1 cellular context compared by ENCODE assay signal in genomic region chr7:100673302-100673941, GRCh38.
TF ChIP-seq lines count a peak whose summit lies in the region.

Gene GNB2, plus strand, starts transcription at chr7:100673740. Its CDS starts 2,526 bp downstream, at chr7:100676266.

TF ChIP-seq in K562, 482 proteins besides CTCF, POLR2A, EP300 and RAD21 (continued from another document and continues in another):
- TF ChIP-seq SUPT5H (IDR thresholded peaks at IDR 0.05): 0 out of 2 replicates have a peak, but pooled peaks have one; percentile 1
- TF ChIP-seq ZNF12 (CRISPR knock-in tag; IDR thresholded peaks at IDR 0.05): no peak; the same call in 1 of the 2 replicates
- no peak for TF ChIP-seq TSHZ1 (CRISPR knock-in tag; IDR thresholded peaks at IDR 0.05)
- TF ChIP-seq, protein P1, sequence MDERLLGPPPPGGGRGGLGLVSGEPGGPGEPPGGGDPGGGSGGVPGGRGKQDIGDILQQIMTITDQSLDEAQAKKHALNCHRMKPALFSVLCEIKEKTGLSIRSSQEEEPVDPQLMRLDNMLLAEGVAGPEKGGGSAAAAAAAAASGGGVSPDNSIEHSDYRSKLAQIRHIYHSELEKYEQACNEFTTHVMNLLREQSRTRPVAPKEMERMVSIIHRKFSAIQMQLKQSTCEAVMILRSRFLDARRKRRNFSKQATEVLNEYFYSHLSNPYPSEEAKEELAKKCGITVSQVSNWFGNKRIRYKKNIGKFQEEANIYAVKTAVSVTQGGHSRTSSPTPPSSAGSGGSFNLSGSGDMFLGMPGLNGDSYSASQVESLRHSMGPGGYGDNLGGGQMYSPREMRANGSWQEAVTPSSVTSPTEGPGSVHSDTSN (CRISPR knock-in tag; IDR thresholded peaks at IDR 0.05; ENCODE audit: low read depth): no peak
- TF ChIP-seq, protein P1 (tag; conservative IDR thresholded peaks at IDR 0.05; ENCODE audit: low read depth): no peak
- peak; percentile 35 to 55; a peak in 1 of 4 replicates for TF ChIP-seq UBTF (IDR thresholded peaks at IDR 0.05; ENCODE audit: borderline replicate concordance in 1 of 2, low read depth in 2 of 2, low read length in 2 of 2)
- no peak; the same call in 1 of the 2 replicates for TF ChIP-seq SMC3 (conservative IDR thresholded peaks at IDR 0.05; ENCODE audit: insufficient read depth, low read depth, low read length)
- 0 out of 2 replicates have a peak, but pooled peaks have one; percentile 7 for TF ChIP-seq ZNF584 (CRISPR knock-in tag; IDR thresholded peaks at IDR 0.05; ENCODE audit: low read depth)
- TF ChIP-seq, protein P2, sequence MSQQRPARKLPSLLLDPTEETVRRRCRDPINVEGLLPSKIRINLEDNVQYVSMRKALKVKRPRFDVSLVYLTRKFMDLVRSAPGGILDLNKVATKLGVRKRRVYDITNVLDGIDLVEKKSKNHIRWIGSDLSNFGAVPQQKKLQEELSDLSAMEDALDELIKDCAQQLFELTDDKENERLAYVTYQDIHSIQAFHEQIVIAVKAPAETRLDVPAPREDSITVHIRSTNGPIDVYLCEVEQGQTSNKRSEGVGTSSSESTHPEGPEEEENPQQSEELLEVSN (IDR thresholded peaks at IDR 0.05; ENCODE audit: borderline replicate concordance in 1 of 2, extremely low read depth in 1 of 2, insufficient read depth in 1 of 2, insufficient read length in 1 of 2, low read depth in 1 of 2, low read length in 1 of 2, poor library complexity in 1 of 2, severe bottlenecking in 1 of 2): peak; percentile 65 to 88
- no peak for TF ChIP-seq PCBP2 (IDR thresholded peaks at IDR 0.05; ENCODE audit: low read depth, low read length, poor library complexity, severe bottlenecking)
- peak; percentile 73; the same call in 1 of the 2 replicates for TF ChIP-seq KAT7 (CRISPR knock-in tag; IDR thresholded peaks at IDR 0.05; ENCODE audit: borderline replicate concordance)
- no peak for TF ChIP-seq NFIX (CRISPR knock-in tag; IDR thresholded peaks at IDR 0.05; ENCODE audit: low read depth)
- TF ChIP-seq NONO (IDR thresholded peaks at IDR 0.05; ENCODE audit: low read depth in 2 of 2, low read length in 1 of 2): peak in 1 of 2 experiments; percentile 100; a peak in 2 of 4 replicates
- TF ChIP-seq ZNF232 (CRISPR knock-in tag; IDR thresholded peaks at IDR 0.05): no peak
- TF ChIP-seq, protein P3, sequence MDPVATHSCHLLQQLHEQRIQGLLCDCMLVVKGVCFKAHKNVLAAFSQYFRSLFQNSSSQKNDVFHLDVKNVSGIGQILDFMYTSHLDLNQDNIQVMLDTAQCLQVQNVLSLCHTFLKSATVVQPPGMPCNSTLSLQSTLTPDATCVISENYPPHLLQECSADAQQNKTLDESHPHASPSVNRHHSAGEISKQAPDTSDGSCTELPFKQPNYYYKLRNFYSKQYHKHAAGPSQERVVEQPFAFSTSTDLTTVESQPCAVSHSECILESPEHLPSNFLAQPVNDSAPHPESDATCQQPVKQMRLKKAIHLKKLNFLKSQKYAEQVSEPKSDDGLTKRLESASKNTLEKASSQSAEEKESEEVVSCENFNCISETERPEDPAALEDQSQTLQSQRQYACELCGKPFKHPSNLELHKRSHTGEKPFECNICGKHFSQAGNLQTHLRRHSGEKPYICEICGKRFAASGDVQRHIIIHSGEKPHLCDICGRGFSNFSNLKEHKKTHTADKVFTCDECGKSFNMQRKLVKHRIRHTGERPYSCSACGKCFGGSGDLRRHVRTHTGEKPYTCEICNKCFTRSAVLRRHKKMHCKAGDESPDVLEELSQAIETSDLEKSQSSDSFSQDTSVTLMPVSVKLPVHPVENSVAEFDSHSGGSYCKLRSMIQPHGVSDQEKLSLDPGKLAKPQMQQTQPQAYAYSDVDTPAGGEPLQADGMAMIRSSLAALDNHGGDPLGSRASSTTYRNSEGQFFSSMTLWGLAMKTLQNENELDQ (CRISPR knock-in tag; IDR thresholded peaks at IDR 0.05; ENCODE audit: borderline replicate concordance): no peak
- TF ChIP-seq NCOA2 (IDR thresholded peaks at IDR 0.05; ENCODE audit: partially characterized antibody in 2 of 2): no peak
- TF ChIP-seq JUNB (CRISPR knock-in tag; conservative IDR thresholded peaks at IDR 0.05): no peak
- no peak for TF ChIP-seq ZNF354B (CRISPR knock-in tag; IDR thresholded peaks at IDR 0.05)
- TF ChIP-seq, protein P4, sequence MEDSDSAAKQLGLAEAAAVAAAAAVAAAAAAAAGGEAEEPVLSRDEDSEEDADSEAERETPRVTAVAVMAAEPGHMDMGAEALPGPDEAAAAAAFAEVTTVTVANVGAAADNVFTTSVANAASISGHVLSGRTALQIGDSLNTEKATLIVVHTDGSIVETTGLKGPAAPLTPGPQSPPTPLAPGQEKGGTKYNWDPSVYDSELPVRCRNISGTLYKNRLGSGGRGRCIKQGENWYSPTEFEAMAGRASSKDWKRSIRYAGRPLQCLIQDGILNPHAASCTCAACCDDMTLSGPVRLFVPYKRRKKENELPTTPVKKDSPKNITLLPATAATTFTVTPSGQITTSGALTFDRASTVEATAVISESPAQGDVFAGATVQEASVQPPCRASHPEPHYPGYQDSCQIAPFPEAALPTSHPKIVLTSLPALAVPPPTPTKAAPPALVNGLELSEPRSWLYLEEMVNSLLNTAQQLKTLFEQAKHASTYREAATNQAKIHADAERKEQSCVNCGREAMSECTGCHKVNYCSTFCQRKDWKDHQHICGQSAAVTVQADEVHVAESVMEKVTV (CRISPR knock-in tag; IDR thresholded peaks at IDR 0.05): no peak
- no peak for TF ChIP-seq WHSC1 (IDR thresholded peaks at IDR 0.05; ENCODE audit: low read length)
- no peak for TF ChIP-seq ZNF778 (CRISPR knock-in tag; IDR thresholded peaks at IDR 0.05)
- peak; percentile 44; the same call in 1 of the 2 replicates for TF ChIP-seq FOXP1 (CRISPR knock-in tag; IDR thresholded peaks at IDR 0.05)
- TF ChIP-seq SNRNP70 (optimal IDR thresholded peaks at IDR 0.05; ENCODE audit: low read depth, low read length): no peak
- no peak for TF ChIP-seq ZNF133 (CRISPR knock-in tag; IDR thresholded peaks at IDR 0.05)
- TF ChIP-seq POLR3A (IDR thresholded peaks at IDR 0.05; ENCODE audit: borderline replicate concordance, extremely low read depth, insufficient read depth, insufficient read length): no peak
- peak; percentile 97 for TF ChIP-seq TCF7L2 (IDR thresholded peaks at IDR 0.05; ENCODE audit: low read depth, low read length)
- no peak for TF ChIP-seq SMAD1 (IDR thresholded peaks at IDR 0.05; ENCODE audit: low read depth, low read length, partially characterized antibody)
- TF ChIP-seq TCF15 (CRISPR knock-in tag; IDR thresholded peaks at IDR 0.05): no peak
- no peak for TF ChIP-seq CC2D1A (IDR thresholded peaks at IDR 0.05)
- no peak for TF ChIP-seq EZH2 (IDR thresholded peaks at IDR 0.05; ENCODE audit: borderline replicate concordance, low read depth, low read length)
- peak; percentile 59; the same call in 1 of the 2 replicates for TF ChIP-seq FOXJ2 (tag; IDR thresholded peaks at IDR 0.05)
- TF ChIP-seq, protein P5, sequence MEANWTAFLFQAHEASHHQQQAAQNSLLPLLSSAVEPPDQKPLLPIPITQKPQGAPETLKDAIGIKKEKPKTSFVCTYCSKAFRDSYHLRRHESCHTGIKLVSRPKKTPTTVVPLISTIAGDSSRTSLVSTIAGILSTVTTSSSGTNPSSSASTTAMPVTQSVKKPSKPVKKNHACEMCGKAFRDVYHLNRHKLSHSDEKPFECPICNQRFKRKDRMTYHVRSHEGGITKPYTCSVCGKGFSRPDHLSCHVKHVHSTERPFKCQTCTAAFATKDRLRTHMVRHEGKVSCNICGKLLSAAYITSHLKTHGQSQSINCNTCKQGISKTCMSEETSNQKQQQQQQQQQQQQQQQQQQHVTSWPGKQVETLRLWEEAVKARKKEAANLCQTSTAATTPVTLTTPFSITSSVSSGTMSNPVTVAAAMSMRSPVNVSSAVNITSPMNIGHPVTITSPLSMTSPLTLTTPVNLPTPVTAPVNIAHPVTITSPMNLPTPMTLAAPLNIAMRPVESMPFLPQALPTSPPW (CRISPR knock-in tag; IDR thresholded peaks at IDR 0.05): peak; percentile 77
- TF ChIP-seq, protein P6, sequence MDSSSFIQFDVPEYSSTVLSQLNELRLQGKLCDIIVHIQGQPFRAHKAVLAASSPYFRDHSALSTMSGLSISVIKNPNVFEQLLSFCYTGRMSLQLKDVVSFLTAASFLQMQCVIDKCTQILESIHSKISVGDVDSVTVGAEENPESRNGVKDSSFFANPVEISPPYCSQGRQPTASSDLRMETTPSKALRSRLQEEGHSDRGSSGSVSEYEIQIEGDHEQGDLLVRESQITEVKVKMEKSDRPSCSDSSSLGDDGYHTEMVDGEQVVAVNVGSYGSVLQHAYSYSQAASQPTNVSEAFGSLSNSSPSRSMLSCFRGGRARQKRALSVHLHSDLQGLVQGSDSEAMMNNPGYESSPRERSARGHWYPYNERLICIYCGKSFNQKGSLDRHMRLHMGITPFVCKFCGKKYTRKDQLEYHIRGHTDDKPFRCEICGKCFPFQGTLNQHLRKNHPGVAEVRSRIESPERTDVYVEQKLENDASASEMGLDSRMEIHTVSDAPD (CRISPR knock-in tag; IDR thresholded peaks at IDR 0.05): no peak
- TF ChIP-seq POLR2AphosphoS2 (IDR thresholded peaks at IDR 0.05; ENCODE audit: low read length): no peak
- TF ChIP-seq ZNF134 (CRISPR knock-in tag; conservative IDR thresholded peaks at IDR 0.05): no peak
- peak; percentile 100 for TF ChIP-seq RAD51 (IDR thresholded peaks at IDR 0.05; ENCODE audit: borderline replicate concordance, low read depth)
- TF ChIP-seq NFE2 (IDR thresholded peaks at IDR 0.05; ENCODE audit: low read depth): peak; percentile 34; the same call in 1 of the 2 replicates
- TF ChIP-seq ZEB2 (IDR thresholded peaks at IDR 0.05): no peak
- no peak for TF ChIP-seq SRSF1 (IDR thresholded peaks at IDR 0.05; ENCODE audit: low read depth, low read length)
- no peak for TF ChIP-seq ZNF561 (CRISPR knock-in tag; conservative IDR thresholded peaks at IDR 0.05)
- no peak for TF ChIP-seq GTF2B (IDR thresholded peaks at IDR 0.05; ENCODE audit: extremely low read depth, insufficient read length)
- no peak for TF ChIP-seq GATA2 (CRISPR knock-in tag; IDR thresholded peaks at IDR 0.05)
- TF ChIP-seq HNRNPH1 (optimal IDR thresholded peaks at IDR 0.05; ENCODE audit: low read depth, low read length): no peak
- no peak for TF ChIP-seq HLTF (IDR thresholded peaks at IDR 0.05)
- TF ChIP-seq FOXA3 (CRISPR knock-in tag; conservative IDR thresholded peaks at IDR 0.05 in 1 of 2, IDR thresholded peaks at IDR 0.05 in 1 of 2): no peak
